Comparison of ENCODE assay signal across 25 cellular contexts in the genomic region with DNA sequence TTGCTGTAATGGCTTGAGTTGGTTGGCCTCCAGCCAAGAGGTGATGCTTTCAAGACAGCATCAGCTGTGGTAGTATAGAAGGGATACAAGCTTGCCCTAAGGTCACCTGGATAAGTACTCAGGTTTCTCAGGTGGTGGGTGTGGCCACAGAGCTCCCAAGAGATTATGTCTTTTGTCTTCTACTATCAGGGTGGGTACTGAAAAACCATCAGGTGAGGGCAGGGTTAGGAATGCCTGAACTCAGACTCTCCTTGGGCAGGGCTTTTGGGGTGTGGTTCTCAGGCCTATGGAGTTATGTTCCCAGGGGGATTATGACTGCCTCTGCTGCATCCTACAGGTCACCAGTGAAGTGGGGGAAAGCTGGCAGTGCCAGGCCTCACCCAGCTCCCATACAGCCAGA.
DNase-seq lines count a peak whose midpoint lies in the region; ATAC-seq and TF ChIP-seq lines count a peak whose summit lies in the region.
"Had no signal": no experiment of that assay in that cellular context is flagged by ENCODE, and none has a peak within 500 bp of the region (broad histone marks: within the 10 kb centered on the region; RNA-seq: fewer than 3 reads in every experiment).

No MANE protein-coding gene starts in this region.

- H3K4me1 ChIP-seq in foreskin keratinocyte (no peaks in the 10 kb centered on the region), thyroid gland (no peaks in the 10 kb centered on the region)
- H3K4me1 ChIP-seq: left ventricle myocardium inferior, right atrium auricular region, upper lobe of right lung had no signal

- H3K27me3 ChIP-seq in foreskin keratinocyte (no peaks in the 10 kb centered on the region), thyroid gland (no peaks in the 10 kb centered on the region)
- H3K27me3 ChIP-seq: ovary, right atrium auricular region, upper lobe of right lung had no signal

- DNase-seq in NCI-H748 (lab: John Stamatoyannopoulos, UW; ENCODE audit: unreplicated experiment) (peak; percentile 76), foreskin keratinocyte (peak; percentile 0 to 4), thyroid gland (peak; percentile 5 to 7), retina (no peak)
- DNase-seq: activated CD4-positive, alpha-beta T cell treated with anti-CD3 and anti-CD28 coated beads for 4 hours; activated CD8-positive, alpha-beta memory T cell treated with anti-CD3 and anti-CD28 coated beads for 24 hours; activated effector memory CD4-positive, alpha-beta T cell treated with Interleukin-2 at 50 U/mL for 16 hours; caudate nucleus; CD4-positive, CD25-positive, alpha-beta regulatory T cell; dermis blood vessel endothelial cell; Karpas-422; left ventricle myocardium inferior; midbrain; NCI-H187 treated with DMSO at 0.1 percent for 48 hours; NCI-H226; ovary; stimulated activated CD4-positive, alpha-beta T cell treated with anti-CD3 and anti-CD28 coated beads, Interleukin-2, amount 100 ng/mL, for 48 hours; upper lobe of right lung had no signal

- no peak for TF ChIP-seq RAD21 in Ishikawa (IDR thresholded peaks at IDR 0.05; ENCODE audit: low read depth)

- no peaks in the 10 kb centered on the region for H3K36me3 ChIP-seq in thyroid gland
- H3K36me3 ChIP-seq: left ventricle myocardium inferior, ovary, right atrium auricular region, upper lobe of right lung had no signal

- TF ChIP-seq EP300 in Ishikawa (IDR thresholded peaks at IDR 0.05; ENCODE audit: borderline replicate concordance) = no peak

- no peak for TF ChIP-seq POLR2A in thyroid gland (IDR thresholded peaks at IDR 0.05)

- no peaks in the 10 kb centered on the region for H3K9me3 ChIP-seq in thyroid gland
- H3K9me3 ChIP-seq: ovary, right atrium auricular region, upper lobe of right lung had no signal

- H3K27ac ChIP-seq in foreskin keratinocyte (no peak overlapping the region), thyroid gland (no peak overlapping the region)
- H3K27ac ChIP-seq: HL-60, left ventricle myocardium inferior, ovary, right atrium auricular region, upper lobe of right lung had no signal

- H3K4me3 ChIP-seq in thyroid gland (replicated peaks in 1 of 3) = no peak overlapping the region
- H3K4me3 ChIP-seq: GM12878, left ventricle myocardium inferior, ovary, right atrium auricular region, upper lobe of right lung had no signal

- TF ChIP-seq CTCF in foreskin keratinocyte (conservative IDR thresholded peaks at IDR 0.05) (no peak), thyroid gland (IDR thresholded peaks at IDR 0.05) (no peak)

- no peak for ATAC-seq in foreskin keratinocyte
- no peak for ATAC-seq in HG03175 (IDR thresholded peaks at IDR 0.05; ENCODE audit: unreplicated experiment)
- no peak for ATAC-seq in HG03439 (IDR thresholded peaks at IDR 0.05; ENCODE audit: unreplicated experiment)
- ATAC-seq: GM12878, Right ventricle myocardium inferior, upper lobe of right lung had no signal

- intact Hi-C loops in thyroid gland (cut with DNase I) = no loop called here

TF ChIP-seq in Ishikawa, 13 proteins besides CTCF, POLR2A, EP300 and RAD21:
- TF ChIP-seq CEBPB (IDR thresholded peaks at IDR 0.05) (no peak), NFIC (IDR thresholded peaks at IDR 0.05) (peak; percentile 62)
TF ChIP-seq in Ishikawa: peak in this region for 1.
